27 cellular contexts compared by ENCODE assay signal in genomic region chr5:110224050-110224449, GRCh38.
"Had no signal": no experiment of that assay in that cellular context is flagged by ENCODE, and none has a peak within 500 bp of the region (broad histone marks: within the 10 kb centered on the region; RNA-seq: fewer than 3 reads in every experiment).

No MANE protein-coding gene starts in this region.

- ATAC-seq: stimulated activated effector memory CD8-positive, alpha-beta T cell treated with anti-CD3 and anti-CD28 coated beads, Interleukin-12 subunit alpha, Interleukin-12 subunit beta, amount 100 ng/mL, for 72 hours; stimulated activated memory B cell treated with anti-CD40 and anti-IgM and Interleukin-4, amounts not matched to agents 10 μg/mL and 1 μg/mL and 100 μg/mL, for 72 hours; stimulated activated naive B cell treated with anti-CD40 and anti-IgM and Interleukin-4, amounts not matched to agents 10 μg/mL and 1 μg/mL and 100 μg/mL, for 72 hours; stimulated activated naive CD8-positive, alpha-beta T cell treated with anti-CD3 and anti-CD28 coated beads, Interleukin-15, amount 100 ng/mL, for 72 hours; stimulated activated naive CD8-positive, alpha-beta T cell treated with anti-CD3 and anti-CD28 coated beads, Interleukin-15, Interleukin-2, amounts not matched to agents 100 U/mL and 50 U/mL, for 24 hours; upper lobe of right lung had no signal

- H3K4me1 ChIP-seq: stomach, suprapubic skin, testis, thyroid gland, tibial artery, tibial nerve, transverse colon, upper lobe of left lung, upper lobe of right lung, uterus, vagina had no signal

- H3K27me3 ChIP-seq: stomach, suprapubic skin, testis, thyroid gland, tibial artery, tibial nerve, transverse colon, upper lobe of left lung, upper lobe of right lung, uterus, vagina had no signal

- FAIRE-seq: urothelium cell line had no signal

- DNase-seq: stimulated activated CD4-positive, alpha-beta T cell treated with anti-CD3 and anti-CD28 coated beads, Interleukin-2, amount 100 ng/mL, for 48 hours; stimulated activated CD4-positive, alpha-beta T cell treated with anti-CD3 and anti-CD28 coated beads, Interleukin-4, amount 100 ng/mL, for 1 hour; stimulated activated CD4-positive, alpha-beta T cell treated with anti-CD3 and anti-CD28 coated beads, Interleukin-4, amount 100 ng/mL, for 24 hours; stimulated activated CD4-positive, alpha-beta T cell treated with anti-CD3 and anti-CD28 coated beads, Interleukin-4, amount 100 ng/mL, for 4 hours; stimulated activated CD8-positive, alpha-beta memory T cell treated with anti-CD3 and anti-CD28 coated beads, Interleukin-4, amount 100 ng/mL, for 48 hours; stimulated activated naive B cell treated with anti-CD40 and anti-IgM and Interleukin-4, amounts not matched to agents 10 μg/mL and 1 μg/mL and 100 μg/mL, for 72 hours; stimulated activated naive CD4-positive, alpha-beta T cell; stimulated activated naive CD4-positive, alpha-beta T cell treated with Interleukin-2 at 50 U/mL for 16 hours; stimulated activated naive CD8-positive, alpha-beta T cell treated with anti-CD3 and anti-CD28 coated beads, Interleukin-15, amount 100 ng/mL, for 72 hours; stimulated activated naive CD8-positive, alpha-beta T cell treated with anti-CD3 and anti-CD28 coated beads, Interleukin-15, Interleukin-2, amounts not matched to agents 100 U/mL and 50 U/mL, for 24 hours; stomach; substantia nigra; testis; thyroid gland; tibial artery; transverse colon; trophoblast cell; upper lobe of left lung; upper lobe of right lung; uterus had no signal

- H3K27ac ChIP-seq: stomach, suprapubic skin, testis, thoracic aorta, thyroid gland, tibial artery, tibial nerve, transverse colon, upper lobe of left lung, upper lobe of right lung, uterus, vagina had no signal

- H3K4me3 ChIP-seq: stomach, suprapubic skin, testis, thoracic aorta, thyroid gland, tibial artery, tibial nerve, transverse colon, upper lobe of left lung, upper lobe of right lung, uterus, vagina had no signal

- H3K9me3 ChIP-seq: testis, thyroid gland had no signal

- H3K36me3 ChIP-seq: stomach, suprapubic skin, thoracic aorta, thyroid gland, tibial nerve, transverse colon, upper lobe of left lung, upper lobe of right lung, uterus, vagina had no signal
